Comparison of ENCODE assay signal across 11 cellular contexts in genomic region chr3:190618349-190619030, GRCh38.
A peak's percentile ranks its signal among the peaks of the same experiment; 100 is the strongest.
DNase-seq lines count a peak whose midpoint lies in the region; ATAC-seq and TF ChIP-seq lines count a peak whose summit lies in the region.
"Had no signal": no experiment of that assay in that cellular context is flagged by ENCODE, and none has a peak within 500 bp of the region (broad histone marks: within the 10 kb centered on the region; RNA-seq: fewer than 3 reads in every experiment).

No MANE protein-coding gene starts in this region.

- H3K9me3 Mint-ChIP-seq in CD4-positive, CD25-positive, alpha-beta regulatory T cell, result peaks cover 0 to 5% (median 0%) of the 10 kb centered on the region in 7 donors
- H3K9me3 Mint-ChIP-seq in nephron progenitor cell, result no peaks in the 10 kb centered on the region
- H3K9me3 Mint-ChIP-seq: immature natural killer cell had no signal

- H3K27ac Mint-ChIP-seq in CD4-positive, CD25-positive, alpha-beta regulatory T cell, result peak overlapping the region; percentile 72 to 87 (median 87)
- no peak overlapping the region for H3K27ac Mint-ChIP-seq in nephron progenitor cell

- H3K4me1 Mint-ChIP-seq in CD4-positive, CD25-positive, alpha-beta regulatory T cell, result peaks cover 25 to 44% (median 34%) of the 10 kb centered on the region in 4 donors
- peaks cover 7% of the 10 kb centered on the region for H3K4me1 Mint-ChIP-seq in nephron progenitor cell

- TF ChIP-seq POLR2A in NB4 (IDR thresholded peaks at IDR 0.05; ENCODE audit: extremely low read depth, insufficient read length), result no peak

- TF ChIP-seq CTCF in NB4 (IDR thresholded peaks at IDR 0.05; ENCODE audit: low read depth, low read length) (no peak), nephron progenitor cell (IDR thresholded peaks at IDR 0.05) (no peak)

- peaks cover 6% of the 10 kb centered on the region for H3K36me3 ChIP-seq in CD4-positive, CD25-positive, alpha-beta regulatory T cell (ENCODE audit: control insufficient read depth, insufficient read depth, low read length)

- no peaks in the 10 kb centered on the region for H3K27me3 ChIP-seq in CD4-positive, CD25-positive, alpha-beta regulatory T cell (ENCODE audit: control insufficient read depth, insufficient read depth, low read length)

- H3K4me3 Mint-ChIP-seq in CD4-positive, CD25-positive, alpha-beta regulatory T cell, result peak overlapping the region; percentile 5 to 74 (median 26)
- no peak overlapping the region for H3K4me3 Mint-ChIP-seq in nephron progenitor cell
- H3K4me3 Mint-ChIP-seq: immature natural killer cell had no signal

- peaks cover 10% of the 10 kb centered on the region for H3K4me1 ChIP-seq in CD4-positive, CD25-positive, alpha-beta regulatory T cell (ENCODE audit: control insufficient read depth, insufficient read depth, low read length, poor library complexity, severe bottlenecking)

- peaks cover 11% of the 10 kb centered on the region for H3K36me3 Mint-ChIP-seq in CD4-positive, CD25-positive, alpha-beta regulatory T cell
- H3K36me3 Mint-ChIP-seq in nephron progenitor cell (ENCODE audit: low read depth), result no peaks in the 10 kb centered on the region

- H3K27ac ChIP-seq in CD4-positive, CD25-positive, alpha-beta regulatory T cell (ENCODE audit: insufficient read depth, low read length, poor library complexity, severe bottlenecking), result peak overlapping the region; percentile 26

- no peaks in the 10 kb centered on the region for H3K9me3 ChIP-seq in CD4-positive, CD25-positive, alpha-beta regulatory T cell (ENCODE audit: control insufficient read depth in 2 of 2, low read length in 2 of 2)

- intact Hi-C loops in left colon (cut with DNase I, micrococcal nuclease), result no loop called here

- peak; percentile 32 for ATAC-seq in CD4-positive, CD25-positive, alpha-beta regulatory T cell (ENCODE audit: low read depth in 2 of 2)
- ATAC-seq in GM19043 (IDR thresholded peaks at IDR 0.05; ENCODE audit: low read depth, unreplicated experiment) (peak; percentile 34), left lobe of liver (no peak), left colon (no peak)

- H3K27me3 Mint-ChIP-seq in CD4-positive, CD25-positive, alpha-beta regulatory T cell, result no peaks in the 10 kb centered on the region
- peaks cover 2% of the 10 kb centered on the region for H3K27me3 Mint-ChIP-seq in nephron progenitor cell (ENCODE audit: low read depth, poor library complexity)

- peak in 1 of 3 donors; percentile 74 for DNase-seq in CD4-positive, CD25-positive, alpha-beta regulatory T cell
- peak; percentile 80 for DNase-seq in NB4 (ENCODE audit: low read depth)
- DNase-seq in dermis blood vessel endothelial cell, result peak; percentile 41
- DNase-seq in nephron progenitor cell, result no peak
- DNase-seq in amniotic stem cell (lab: John Stamatoyannopoulos, UW), result no peak
- no peak for DNase-seq in left lobe of liver (ENCODE audit: low spot score)
- no peak for DNase-seq in left colon
- DNase-seq: activated effector memory CD4-positive, alpha-beta T cell treated with Interleukin-2 at 50 U/mL for 16 hours; immature natural killer cell; NCI-H1436 had no signal

- peak overlapping the region; percentile 49 for H3K4me3 ChIP-seq in CD4-positive, CD25-positive, alpha-beta regulatory T cell (ENCODE audit: low read depth, low read length)
- peak overlapping the region; percentile 2 for H3K4me3 ChIP-seq in NB4 (ENCODE audit: low read depth, low read length)

Comparison
In these comparisons a context has a peak if more than half of its experiments do, and no peak if none do; other contexts are left out.
1. ATAC-seq: peak in CD4-positive, CD25-positive, alpha-beta regulatory T cell (2 of 2) and GM19043 (single experiment); none in left lobe of liver (single experiment) and left colon (single experiment).
2. DNase-seq: peak in NB4 (single experiment) and dermis blood vessel endothelial cell (single experiment); none in nephron progenitor cell (single experiment), amniotic stem cell (single experiment), left lobe of liver (single experiment) and left colon (0 of 2).